8 cellular contexts compared by ENCODE assay signal in genomic region chr7:20329389-20330175, GRCh38. TPM values are rescaled to one million over a fixed set of nuclear protein-coding genes. Genes with fewer than 3 reads are reported as not detected.
DNase-seq lines count a peak whose midpoint lies in the region; ATAC-seq and TF ChIP-seq lines count a peak whose summit lies in the region.

No MANE protein-coding gene starts in this region.

- no peaks in the 10 kb centered on the region for H3K36me3 ChIP-seq in psoas muscle (ENCODE audit: insufficient read depth in 1 of 2, low read depth in 1 of 2)

- ATAC-seq in GM19395 (IDR thresholded peaks at IDR 0.05; ENCODE audit: unreplicated experiment) (peak; percentile 47), HG03432 (IDR thresholded peaks at IDR 0.05; ENCODE audit: unreplicated experiment) (peak; percentile 44), psoas muscle (peak in 3 of 4 donors; percentile 54 to 73 (median 57))

- intact Hi-C loops in psoas muscle (cut with DNase I) = no loop called here

- 7 to 10% (median 8%) methylated on average over 27 of the region's 27 CpGs for WGBS in psoas muscle, 3 donors

- peaks cover 7% of the 10 kb centered on the region for H3K4me1 ChIP-seq in psoas muscle

- in situ Hi-C loops in astrocyte of the spinal cord (cut with HindIII; ENCODE audit: low sequenced_read_pairs) = no loop called here

- DNase-seq in DMS153 treated with DMSO at 0.1 percent for 48 hours (lab: John Stamatoyannopoulos, UW; ENCODE audit: unreplicated experiment) (peak; percentile 97), NCI-H774 (lab: John Stamatoyannopoulos, UW) (peak; percentile 84), astrocyte of the spinal cord (ENCODE audit: low read depth, low spot score) (peak; percentile 75), hippocampal formation (lab: John Stamatoyannopoulos, UW) (peak; percentile 76 to 79), psoas muscle (peak; percentile 21 to 46), cerebellar nuclear complex (lab: John Stamatoyannopoulos, UW) (no peak)

- peak overlapping the region; percentile 69 for H3K4me3 ChIP-seq in astrocyte of the spinal cord (ENCODE audit: low read depth, low read length)
- peak overlapping the region; percentile 70 for H3K4me3 ChIP-seq in psoas muscle

- peaks cover 0 to 33% (median 0%) of the 10 kb centered on the region in 3 donors for H3K27me3 ChIP-seq in psoas muscle (ENCODE audit: insufficient read depth in 3 of 3, low read length in 2 of 3)

- H3K27ac ChIP-seq in psoas muscle = no peak overlapping the region

- no peaks in the 10 kb centered on the region for H3K9me3 ChIP-seq in psoas muscle

- TF ChIP-seq CTCF in astrocyte of the spinal cord (IDR thresholded peaks at IDR 0.05; ENCODE audit: low read depth, low read length) = peak; percentile 40
- peak; percentile 10 for TF ChIP-seq CTCF in psoas muscle (IDR thresholded peaks at IDR 0.05)

RNA-seq across cellular contexts. Expression of gene ITGB8, which starts 1.1 kb away (rescaled TPM):
- total RNA-seq in psoas muscle = under 1 TPM; 0.08 to 0.60 (median 0.16) TPM
- polyA plus RNA-seq in psoas muscle = under 1 TPM; 0.04 to 0.14 (median 0.04) TPM

Comparison
In these comparisons a context has a peak if more than half of its experiments do, and no peak if none do; other contexts are left out.
1. DNase-seq: peak in DMS153 treated with DMSO at 0.1 percent for 48 hours (single experiment), NCI-H774 (single experiment), astrocyte of the spinal cord (single experiment), hippocampal formation (2 of 2) and psoas muscle (2 of 2); none in cerebellar nuclear complex (0 of 2).
2. Peak in every context shown above with its lines, with median percentiles within 50 percentile points of each other: ATAC-seq.